ENCODE assay signal across 8 cellular contexts in the genomic region with DNA sequence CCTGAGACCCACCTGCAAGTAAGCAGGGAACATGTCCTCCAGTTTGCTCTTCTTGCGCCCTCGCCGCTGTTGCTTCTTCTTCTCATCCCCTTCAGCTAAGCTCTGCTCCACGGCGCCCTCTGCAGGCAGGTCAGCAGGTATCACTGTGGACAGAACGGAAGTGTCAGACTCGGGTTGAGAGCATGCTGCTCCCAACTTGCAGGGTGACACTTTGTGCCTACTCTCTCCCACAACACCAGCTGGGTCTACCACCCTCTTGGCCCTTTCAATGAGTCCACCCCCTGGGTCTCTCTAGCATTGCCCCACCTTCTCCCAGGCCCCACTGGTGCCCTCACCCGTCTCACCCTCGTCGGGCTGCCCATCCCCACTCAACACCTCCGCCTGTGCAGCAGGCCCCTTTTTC. TPM values are rescaled to one million over a fixed set of nuclear protein-coding genes. Genes with fewer than 3 reads are reported as not detected.
DNase-seq lines count a peak whose midpoint lies in the region; ATAC-seq and TF ChIP-seq lines count a peak whose summit lies in the region.

No MANE protein-coding gene starts in this region.

- H2AK5ac ChIP-seq in trophoblast cell (ENCODE audit: low read length): no peak overlapping the region

- no peak overlapping the region for H4K8ac ChIP-seq in trophoblast cell (ENCODE audit: low read depth, low read length)

- H3K79me2 ChIP-seq in trophoblast cell (ENCODE audit: control insufficient read depth, insufficient read depth, low read length, poor library complexity): no peaks in the 10 kb centered on the region

- no peak overlapping the region for H2AFZ ChIP-seq in trophoblast cell (ENCODE audit: insufficient read depth, low read length, poor library complexity)

- no peaks in the 10 kb centered on the region for H3K4me1 ChIP-seq in foreskin keratinocyte
- H3K4me1 ChIP-seq in trophoblast cell (ENCODE audit: control insufficient read depth in 1 of 2, insufficient read depth in 2 of 2, low read length in 2 of 2): no peaks in the 10 kb centered on the region
- no peaks in the 10 kb centered on the region for H3K4me1 ChIP-seq in uterus

- H2BK5ac ChIP-seq in trophoblast cell (ENCODE audit: low read depth, low read length, poor library complexity): no peak overlapping the region

- H3K27ac ChIP-seq in foreskin keratinocyte (no peak overlapping the region), trophoblast cell (ENCODE audit: low read depth, low read length) (no peak overlapping the region), uterus (no peak overlapping the region)

- no peaks in the 10 kb centered on the region for H3K9me3 Mint-ChIP-seq in activated T-helper 1 cell treated with anti-CD3 and anti-CD28 coated beads, Interleukin-12 subunit alpha, Interleukin-12 subunit beta, Interleukin-2, Interleukin-4 antibody, amounts not matched to agents 30 ng/mL and 10 ng/mL and 1 ng/mL, durations not matched to agents 14 hours and 24 hours and 36 hours

- WGBS in trophoblast cell (ENCODE audit: extremely low coverage, insufficient coverage, insufficient read length): no CpG with 5 or more reads among the region's 11 CpGs

- H3K27me3 ChIP-seq in foreskin keratinocyte (no peaks in the 10 kb centered on the region), trophoblast cell (ENCODE audit: insufficient read depth, low read length) (no peaks in the 10 kb centered on the region), uterus (no peaks in the 10 kb centered on the region)

- TF ChIP-seq CTCF in foreskin keratinocyte (conservative IDR thresholded peaks at IDR 0.05) (peak; percentile 72), uterus (IDR thresholded peaks at IDR 0.05) (peak in 3 of 4 experiments; percentile 18 to 40 (median 34))

- H3K14ac ChIP-seq in trophoblast cell (ENCODE audit: low read length): no peak overlapping the region

- ATAC-seq in foreskin keratinocyte (peak; percentile 54), GM19395 (IDR thresholded peaks at IDR 0.05; ENCODE audit: unreplicated experiment) (no peak)

- no peak overlapping the region for H3K9ac ChIP-seq in trophoblast cell (ENCODE audit: low read length)

- no peaks in the 10 kb centered on the region for H3K4me1 Mint-ChIP-seq in activated T-helper 1 cell treated with anti-CD3 and anti-CD28 coated beads, Interleukin-12 subunit alpha, Interleukin-12 subunit beta, Interleukin-2, Interleukin-4 antibody, amounts not matched to agents 30 ng/mL and 10 ng/mL and 1 ng/mL, durations not matched to agents 14 hours and 24 hours and 36 hours (ENCODE audit: low read depth)

- intact Hi-C loops in activated T-helper 1 cell treated with anti-CD3 and anti-CD28 coated beads, Interleukin-12 subunit alpha, Interleukin-12 subunit beta, Interleukin-2, Interleukin-4 antibody, amounts not matched to agents 30 ng/mL and 10 ng/mL and 1 ng/mL, durations not matched to agents 14 hours and 24 hours and 36 hours (cut with micrococcal nuclease): loop anchor here (1.0 kb wide), 1 partner anchor 48 kb away; no protein-coding TSS in a partner anchor
- intact Hi-C loops in uterus (cut with DNase I; ENCODE audit: low total_unique reads): no loop called here

- H4K12ac ChIP-seq in trophoblast cell (ENCODE audit: low read depth, low read length): no peak overlapping the region

- H3K9me3 ChIP-seq in trophoblast cell (ENCODE audit: insufficient read depth, low read depth, low read length): no peaks in the 10 kb centered on the region
- no peaks in the 10 kb centered on the region for H3K9me3 ChIP-seq in uterus

- no peaks in the 10 kb centered on the region for H3K79me1 ChIP-seq in trophoblast cell (ENCODE audit: low read length)

- no peak overlapping the region for H3K4me2 ChIP-seq in trophoblast cell (ENCODE audit: low read length)

- H2BK12ac ChIP-seq in trophoblast cell (ENCODE audit: low read length): no peak overlapping the region

- H3K4ac ChIP-seq in trophoblast cell (ENCODE audit: low read depth, low read length): no peak overlapping the region

- H3K36me3 Mint-ChIP-seq in activated T-helper 1 cell treated with anti-CD3 and anti-CD28 coated beads, Interleukin-12 subunit alpha, Interleukin-12 subunit beta, Interleukin-2, Interleukin-4 antibody, amounts not matched to agents 30 ng/mL and 10 ng/mL and 1 ng/mL, durations not matched to agents 14 hours and 24 hours and 36 hours (ENCODE audit: low read depth): peaks cover 58% of the 10 kb centered on the region

- no peak overlapping the region for H3K4me3 ChIP-seq in trophoblast cell (ENCODE audit: low read depth, low read length)
- no peak overlapping the region for H3K4me3 ChIP-seq in uterus

- H4K91ac ChIP-seq in trophoblast cell (ENCODE audit: low read depth, low read length): no peak overlapping the region

- H3K18ac ChIP-seq in trophoblast cell (ENCODE audit: low read length): no peak overlapping the region

- DNase-seq in AG08396 (ENCODE audit: low spot score): peak; percentile 77
- DNase-seq in GM19240 (ENCODE audit: insufficient read length, low spot score): peak; percentile 71
- DNase-seq in RPMI8226: peak; percentile 67
- peak; percentile 45 for DNase-seq in activated T-helper 1 cell treated with anti-CD3 and anti-CD28 coated beads, Interleukin-12 subunit alpha, Interleukin-12 subunit beta, Interleukin-2, Interleukin-4 antibody, amounts not matched to agents 30 ng/mL and 10 ng/mL and 1 ng/mL, durations not matched to agents 14 hours and 24 hours and 36 hours (ENCODE audit: low spot score)
- DNase-seq in foreskin keratinocyte: no peak
- peak; percentile 32 to 44 for DNase-seq in trophoblast cell
- DNase-seq in uterus: no peak

- H3K36me3 ChIP-seq in trophoblast cell (ENCODE audit: control insufficient read depth in 1 of 2, insufficient read depth in 2 of 2, low read length in 2 of 2): peaks cover 86 to 93% of the 10 kb centered on the region in 2 experiments
- H3K36me3 ChIP-seq in uterus: peaks cover 0 to 3% of the 10 kb centered on the region in 2 donors

- H3K27ac Mint-ChIP-seq in activated T-helper 1 cell treated with anti-CD3 and anti-CD28 coated beads, Interleukin-12 subunit alpha, Interleukin-12 subunit beta, Interleukin-2, Interleukin-4 antibody, amounts not matched to agents 30 ng/mL and 10 ng/mL and 1 ng/mL, durations not matched to agents 14 hours and 24 hours and 36 hours: no peak overlapping the region

- H3K23ac ChIP-seq in trophoblast cell (ENCODE audit: low read length): no peak overlapping the region

- H3K4me3 Mint-ChIP-seq in activated T-helper 1 cell treated with anti-CD3 and anti-CD28 coated beads, Interleukin-12 subunit alpha, Interleukin-12 subunit beta, Interleukin-2, Interleukin-4 antibody, amounts not matched to agents 30 ng/mL and 10 ng/mL and 1 ng/mL, durations not matched to agents 14 hours and 24 hours and 36 hours: no peak overlapping the region

- H2BK120ac ChIP-seq in trophoblast cell (ENCODE audit: insufficient read depth, low read length, poor library complexity): no peak overlapping the region

- H3K27me3 Mint-ChIP-seq in activated T-helper 1 cell treated with anti-CD3 and anti-CD28 coated beads, Interleukin-12 subunit alpha, Interleukin-12 subunit beta, Interleukin-2, Interleukin-4 antibody, amounts not matched to agents 30 ng/mL and 10 ng/mL and 1 ng/mL, durations not matched to agents 14 hours and 24 hours and 36 hours (ENCODE audit: insufficient read depth): no peaks in the 10 kb centered on the region

- TF ChIP-seq POLR2A in uterus (IDR thresholded peaks at IDR 0.05): no peak

RNA-seq across cellular contexts. Expression of a gene that starts 16.7 kb away (rescaled TPM):
- total RNA-seq in activated T-helper 1 cell treated with anti-CD3 and anti-CD28 coated beads, Interleukin-12 subunit alpha, Interleukin-12 subunit beta, Interleukin-2, Interleukin-4 antibody, amounts not matched to agents 30 ng/mL and 10 ng/mL and 1 ng/mL, durations not matched to agents 14 hours and 24 hours and 36 hours: 107 and 109 TPM in 2 replicates
- 28.0 and 30.8 TPM in 2 replicates for total RNA-seq in foreskin keratinocyte
- polyA plus RNA-seq in foreskin keratinocyte: 3.3 and 4.8 TPM in 2 replicates
- 21.1 and 21.8 TPM in 2 replicates for polyA plus RNA-seq in trophoblast cell (2013)
- 100 to 1,000 TPM in 1 of 4 donors, 10 to 100 TPM in 3; 22.3 to 138 (median 38.2) TPM for total RNA-seq in uterus

RNA-seq across cellular contexts. Expression of a gene that starts 25.3 kb away (rescaled TPM):
- 85.0 and 85.1 TPM in 2 replicates for total RNA-seq in activated T-helper 1 cell treated with anti-CD3 and anti-CD28 coated beads, Interleukin-12 subunit alpha, Interleukin-12 subunit beta, Interleukin-2, Interleukin-4 antibody, amounts not matched to agents 30 ng/mL and 10 ng/mL and 1 ng/mL, durations not matched to agents 14 hours and 24 hours and 36 hours
- total RNA-seq in foreskin keratinocyte (73.0 and 75.3 TPM in 2 replicates), uterus (10 to 100 TPM; 34.7 to 46.6 (median 39.6) TPM)
- 65.4 and 70.9 TPM in 2 replicates for polyA plus RNA-seq in foreskin keratinocyte
- 44.8 and 45.0 TPM in 2 replicates for polyA plus RNA-seq in trophoblast cell (2013)

RNA-seq across cellular contexts. Expression of a gene that starts 25.9 kb away (rescaled TPM):
- total RNA-seq in activated T-helper 1 cell treated with anti-CD3 and anti-CD28 coated beads, Interleukin-12 subunit alpha, Interleukin-12 subunit beta, Interleukin-2, Interleukin-4 antibody, amounts not matched to agents 30 ng/mL and 10 ng/mL and 1 ng/mL, durations not matched to agents 14 hours and 24 hours and 36 hours: 8.6 and 10.7 TPM in 2 replicates
- total RNA-seq in foreskin keratinocyte (4.8 and 5.9 TPM in 2 replicates), uterus (under 1 TPM in 1 of 4 donors, not detected in 3; 0.37 TPM)
- 6.3 and 7.9 TPM in 2 replicates for polyA plus RNA-seq in foreskin keratinocyte
- 0.89 and 1.0 TPM in 2 replicates for polyA plus RNA-seq in trophoblast cell (2013)

RNA-seq across cellular contexts. Expression of a gene that starts 44.7 kb away (rescaled TPM):
- total RNA-seq in activated T-helper 1 cell treated with anti-CD3 and anti-CD28 coated beads, Interleukin-12 subunit alpha, Interleukin-12 subunit beta, Interleukin-2, Interleukin-4 antibody, amounts not matched to agents 30 ng/mL and 10 ng/mL and 1 ng/mL, durations not matched to agents 14 hours and 24 hours and 36 hours: 0.78 and 1.1 TPM in 2 replicates
- total RNA-seq in foreskin keratinocyte (0.34 and 0.56 TPM in 2 replicates), uterus (under 1 TPM in 1 of 4 donors, not detected in 3; 0.18 TPM)
- polyA plus RNA-seq in foreskin keratinocyte: 0.26 and 0.50 TPM in 2 replicates
- 0.12 and 0.18 TPM in 2 replicates for polyA plus RNA-seq in trophoblast cell (2013)

RNA-seq across cellular contexts. Expression of a gene that starts 50.7 kb away (rescaled TPM):
- 0.10 TPM in 1 of 2 replicates, not detected in the other for total RNA-seq in activated T-helper 1 cell treated with anti-CD3 and anti-CD28 coated beads, Interleukin-12 subunit alpha, Interleukin-12 subunit beta, Interleukin-2, Interleukin-4 antibody, amounts not matched to agents 30 ng/mL and 10 ng/mL and 1 ng/mL, durations not matched to agents 14 hours and 24 hours and 36 hours
- total RNA-seq in foreskin keratinocyte (not detected in 2 replicates), uterus (1 to 10 TPM in 2 of 4 donors, under 1 TPM in 1, not detected in 1; 0.26 to 1.7 (median 1.5) TPM)
- not detected in 2 replicates for polyA plus RNA-seq in foreskin keratinocyte
- polyA plus RNA-seq in trophoblast cell (2013): 0.11 and 0.12 TPM in 2 replicates

Comparison
In these comparisons a context has a peak if more than half of its experiments do, and no peak if none do; other contexts are left out.
1. DNase-seq: peak in AG08396 (single experiment), GM19240 (single experiment), RPMI8226 (single experiment), activated T-helper 1 cell treated with anti-CD3 and anti-CD28 coated beads, Interleukin-12 subunit alpha, Interleukin-12 subunit beta, Interleukin-2, Interleukin-4 antibody, amounts not matched to agents 30 ng/mL and 10 ng/mL and 1 ng/mL, durations not matched to agents 14 hours and 24 hours and 36 hours (single experiment) and trophoblast cell (2 of 2); none in foreskin keratinocyte (0 of 2) and uterus (0 of 2).